22 cellular contexts compared by ENCODE assay signal in the genomic region with DNA sequence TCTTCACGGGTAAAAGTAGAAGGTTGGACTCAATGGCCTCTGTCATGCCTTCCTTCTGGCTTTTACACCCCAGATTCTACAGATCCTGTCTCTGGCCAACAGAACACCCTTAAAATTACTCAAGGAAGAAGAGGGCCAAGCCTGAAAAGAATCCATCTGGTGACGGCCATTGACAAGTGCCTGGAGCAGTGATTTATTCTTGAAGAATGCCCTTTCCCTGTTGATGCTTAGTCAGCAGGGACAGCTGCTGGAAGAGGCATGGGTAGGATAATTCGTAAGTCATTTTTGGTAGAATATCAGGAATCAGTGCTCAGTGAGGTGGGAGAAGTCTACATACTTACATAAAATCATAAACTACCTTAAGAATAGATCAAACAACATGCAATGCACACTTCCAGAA.
DNase-seq lines count a peak whose midpoint lies in the region; ATAC-seq and TF ChIP-seq lines count a peak whose summit lies in the region.
"Had no signal": no experiment of that assay in that cellular context is flagged by ENCODE, and none has a peak within 500 bp of the region (broad histone marks: within the 10 kb centered on the region; RNA-seq: fewer than 3 reads in every experiment).

No MANE protein-coding gene starts in this region.

- H3K4me1 ChIP-seq in RWPE2 (ENCODE audit: insufficient read depth, poor library complexity, severe bottlenecking), result peaks cover 3% of the 10 kb centered on the region
- H3K4me1 ChIP-seq: esophagus squamous epithelium, heart right ventricle, uterus had no signal

- H3K27me3 ChIP-seq in RWPE2 (ENCODE audit: insufficient read depth, poor library complexity, severe bottlenecking), result no peaks in the 10 kb centered on the region
- H3K27me3 ChIP-seq: esophagus squamous epithelium, heart right ventricle, uterus had no signal

- peak; percentile 3 for DNase-seq in ELF-1 (ENCODE audit: low read depth, low spot score)
- no peak for DNase-seq in RWPE2 (ENCODE audit: low spot score)
- DNase-seq in fibroblast of mammary gland (ENCODE audit: low read depth), result peak; percentile 1
- peak; percentile 29 for DNase-seq in renal cortical epithelial cell (ENCODE audit: low read depth)
- no peak for DNase-seq in foreskin melanocyte
- DNase-seq: activated CD4-positive, alpha-beta T cell treated with anti-CD3 and anti-CD28 coated beads, Interleukin-2, amount 50 U/mL, for 1 hour; activated CD8-positive, alpha-beta memory T cell treated with anti-CD3 and anti-CD28 coated beads, Interleukin-2, amount 50 U/mL, for 4 hours; activated naive CD8-positive, alpha-beta T cell treated with anti-CD3 and anti-CD28 coated beads, Interleukin-2, amount 50 U/mL, for 24 hours; effector memory CD4-positive, alpha-beta T cell; esophagus squamous epithelium; heart right ventricle; naive thymus-derived CD4-positive, alpha-beta T cell; NCI-H2029 treated with DMSO at 0.1 percent for 48 hours; NCI-H446 treated with DMSO at 0.1 percent for 48 hours; small intestine; stimulated activated CD4-positive, alpha-beta T cell treated with anti-CD3 and anti-CD28 coated beads, Interleukin-4, amount 100 ng/mL, for 4 hours; uterus had no signal

- no peak overlapping the region for H3K4me3 ChIP-seq in RWPE2 (ENCODE audit: severe bottlenecking)
- H3K4me3 ChIP-seq in fibroblast of mammary gland (ENCODE audit: control insufficient read depth, low read depth, low read length), result no peak overlapping the region
- H3K4me3 ChIP-seq: esophagus squamous epithelium, heart right ventricle, lung, uterus had no signal

- no peak overlapping the region for H3K27ac ChIP-seq in RWPE2 (ENCODE audit: poor library complexity, severe bottlenecking)
- H3K27ac ChIP-seq: esophagus squamous epithelium, heart right ventricle, uterus had no signal

- no peaks in the 10 kb centered on the region for H3K9me3 ChIP-seq in RWPE2 (ENCODE audit: severe bottlenecking)
- H3K9me3 ChIP-seq: esophagus squamous epithelium, heart right ventricle, uterus had no signal

- ATAC-seq in RWPE2 (ENCODE audit: low read depth), result peak; percentile 45; the same call in 1 of the 3 replicates
- no peak for ATAC-seq in HG03139 (IDR thresholded peaks at IDR 0.05; ENCODE audit: unreplicated experiment)
- no peak for ATAC-seq in SK-N-SH treated with all-trans-retinoic acid at 6 μM for 48 hours
- ATAC-seq in HG03025 (IDR thresholded peaks at IDR 0.05; ENCODE audit: low FRiP score, unreplicated experiment), result no peak
- ATAC-seq: activated naive CD8-positive, alpha-beta T cell treated with anti-CD3 and anti-CD28 coated beads, Interleukin-2, amount 50 U/mL, for 24 hours; HCT116; heart right ventricle; naive thymus-derived CD4-positive, alpha-beta T cell had no signal

- H3K36me3 ChIP-seq in RWPE2 (ENCODE audit: low read depth), result no peaks in the 10 kb centered on the region
- H3K36me3 ChIP-seq: esophagus squamous epithelium, heart right ventricle, uterus had no signal

- TF ChIP-seq CTCF in RWPE2 (IDR thresholded peaks at IDR 0.05; ENCODE audit: poor library complexity, severe bottlenecking) (no peak), fibroblast of mammary gland (conservative IDR thresholded peaks at IDR 0.05; ENCODE audit: control insufficient read depth, insufficient read depth, low read depth, low read length) (no peak)

TF ChIP-seq in SK-N-SH treated with all-trans-retinoic acid at 6 μM for 48 hours, 23 proteins besides CTCF, POLR2A, EP300 and RAD21:
- TF ChIP-seq CSDC2 (CRISPR knock-in tag; IDR thresholded peaks at IDR 0.05), result no peak
- TF ChIP-seq, protein P1, sequence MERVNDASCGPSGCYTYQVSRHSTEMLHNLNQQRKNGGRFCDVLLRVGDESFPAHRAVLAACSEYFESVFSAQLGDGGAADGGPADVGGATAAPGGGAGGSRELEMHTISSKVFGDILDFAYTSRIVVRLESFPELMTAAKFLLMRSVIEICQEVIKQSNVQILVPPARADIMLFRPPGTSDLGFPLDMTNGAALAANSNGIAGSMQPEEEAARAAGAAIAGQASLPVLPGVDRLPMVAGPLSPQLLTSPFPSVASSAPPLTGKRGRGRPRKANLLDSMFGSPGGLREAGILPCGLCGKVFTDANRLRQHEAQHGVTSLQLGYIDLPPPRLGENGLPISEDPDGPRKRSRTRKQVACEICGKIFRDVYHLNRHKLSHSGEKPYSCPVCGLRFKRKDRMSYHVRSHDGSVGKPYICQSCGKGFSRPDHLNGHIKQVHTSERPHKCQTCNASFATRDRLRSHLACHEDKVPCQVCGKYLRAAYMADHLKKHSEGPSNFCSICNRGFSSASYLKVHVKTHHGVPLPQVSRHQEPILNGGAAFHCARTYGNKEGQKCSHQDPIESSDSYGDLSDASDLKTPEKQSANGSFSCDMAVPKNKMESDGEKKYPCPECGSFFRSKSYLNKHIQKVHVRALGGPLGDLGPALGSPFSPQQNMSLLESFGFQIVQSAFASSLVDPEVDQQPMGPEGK (CRISPR knock-in tag; IDR thresholded peaks at IDR 0.05; ENCODE audit: borderline replicate concordance), result no peak
- no peak for TF ChIP-seq OSR1 (CRISPR knock-in tag; IDR thresholded peaks at IDR 0.05)
- no peak for TF ChIP-seq ZFP30 (CRISPR knock-in tag; IDR thresholded peaks at IDR 0.05)
- no peak for TF ChIP-seq RARB (CRISPR knock-in tag; IDR thresholded peaks at IDR 0.05)
- no peak for TF ChIP-seq ESRRG (CRISPR knock-in tag; IDR thresholded peaks at IDR 0.05)
- TF ChIP-seq PPARA (CRISPR knock-in tag; IDR thresholded peaks at IDR 0.05; ENCODE audit: borderline replicate concordance), result no peak
- TF ChIP-seq, protein P2, sequence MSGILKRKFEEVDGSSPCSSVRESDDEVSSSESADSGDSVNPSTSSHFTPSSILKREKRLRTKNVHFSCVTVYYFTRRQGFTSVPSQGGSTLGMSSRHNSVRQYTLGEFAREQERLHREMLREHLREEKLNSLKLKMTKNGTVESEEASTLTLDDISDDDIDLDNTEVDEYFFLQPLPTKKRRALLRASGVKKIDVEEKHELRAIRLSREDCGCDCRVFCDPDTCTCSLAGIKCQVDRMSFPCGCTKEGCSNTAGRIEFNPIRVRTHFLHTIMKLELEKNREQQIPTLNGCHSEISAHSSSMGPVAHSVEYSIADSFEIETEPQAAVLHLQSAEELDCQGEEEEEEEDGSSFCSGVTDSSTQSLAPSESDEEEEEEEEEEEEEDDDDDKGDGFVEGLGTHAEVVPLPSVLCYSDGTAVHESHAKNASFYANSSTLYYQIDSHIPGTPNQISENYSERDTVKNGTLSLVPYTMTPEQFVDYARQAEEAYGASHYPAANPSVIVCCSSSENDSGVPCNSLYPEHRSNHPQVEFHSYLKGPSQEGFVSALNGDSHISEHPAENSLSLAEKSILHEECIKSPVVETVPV (CRISPR knock-in tag; IDR thresholded peaks at IDR 0.05), result no peak
- TF ChIP-seq BACH2 (CRISPR knock-in tag; IDR thresholded peaks at IDR 0.05; ENCODE audit: borderline replicate concordance), result no peak

Comparison
In these comparisons a context has a peak if more than half of its experiments do, and no peak if none do; other contexts are left out.
1. DNase-seq: peak in ELF-1 (single experiment), fibroblast of mammary gland (single experiment) and renal cortical epithelial cell (single experiment); none in RWPE2 (single experiment) and foreskin melanocyte (single experiment).